In the genomic region with DNA sequence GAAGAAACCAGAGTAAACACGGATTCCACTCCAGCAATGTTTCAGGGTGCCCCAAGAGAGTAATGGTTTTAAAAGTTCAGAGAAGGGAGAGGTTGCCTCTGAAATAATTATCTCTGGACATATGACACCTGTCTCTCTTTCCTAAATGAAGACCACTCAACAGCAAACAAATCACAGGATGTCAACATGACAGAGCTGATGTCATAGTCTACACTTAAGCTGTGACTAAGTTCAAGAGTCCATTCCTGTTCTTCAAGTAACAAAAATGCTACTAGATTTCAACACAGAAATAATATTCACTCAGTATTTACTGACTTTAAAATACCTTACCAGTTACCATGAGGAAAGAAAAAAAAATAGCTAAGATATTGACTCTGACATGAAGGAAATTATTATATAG, we compare ENCODE assay signal across 26 cellular contexts.
"Had no signal": no experiment of that assay in that cellular context is flagged by ENCODE, and none has a peak within 500 bp of the region (broad histone marks: within the 10 kb centered on the region; RNA-seq: fewer than 3 reads in every experiment).

No MANE protein-coding gene starts in this region.

- DNase-seq: activated B cell treated with CpG ODN at 0.5 μM for 24 hours; activated CD4-positive, alpha-beta memory T cell treated with anti-CD3 and anti-CD28 coated beads, Interleukin-2, amount 10 ng/mL, durations not matched to agents 7 days and 5 days; activated CD4-positive, alpha-beta T cell treated with anti-CD3 and anti-CD28 coated beads for 48 hours; activated CD8-positive, alpha-beta memory T cell treated with anti-CD3 and anti-CD28 coated beads, Interleukin-2, amount 10 ng/mL, durations not matched to agents 7 days and 5 days; activated naive CD4-positive, alpha-beta T cell; activated naive CD8-positive, alpha-beta T cell treated with anti-CD3 and anti-CD28 coated beads for 36 hours; activated T-cell treated with anti-CD3 and anti-CD28 coated beads, Interleukin-2, amount 50 U/mL, for 1 hour; amniotic stem cell; dermis blood vessel endothelial cell; effector memory CD4-positive, alpha-beta T cell; foreskin fibroblast; hippocampal formation; midbrain; naive B cell; small intestine; stimulated activated CD4-positive, alpha-beta T cell treated with anti-CD3 and anti-CD28 coated beads, Interleukin-15, amount 100 ng/mL, for 24 hours; stimulated activated CD4-positive, alpha-beta T cell treated with anti-CD3 and anti-CD28 coated beads, Interleukin-2, amount 100 ng/mL, for 48 hours; T-helper 9 cell; testis; upper lobe of left lung had no signal

- H3K4me1 ChIP-seq: right atrium auricular region, testis, upper lobe of left lung had no signal

- FAIRE-seq: endothelial cell of umbilical vein, keratinocyte, small intestine had no signal

- ATAC-seq: activated CD8-positive, alpha-beta memory T cell treated with anti-CD3 and anti-CD28 coated beads, Interleukin-2, amount 10 ng/mL, durations not matched to agents 7 days and 5 days; activated T-helper 17 cell treated with anti-CD3 and anti-CD28 coated beads, Interleukin-2, amount 50 U/mL, for 72 hours; left lobe of liver had no signal

- H3K36me3 ChIP-seq: cardiac muscle cell, right atrium auricular region, upper lobe of left lung had no signal

- H3K27ac ChIP-seq: cardiac muscle cell, right atrium auricular region, testis, upper lobe of left lung had no signal

- H3K4me3 ChIP-seq: cardiac muscle cell, right atrium auricular region, testis, upper lobe of left lung had no signal

- H3K9me3 ChIP-seq: right atrium auricular region, testis, upper lobe of left lung had no signal

- H3K27me3 ChIP-seq: cardiac muscle cell, right atrium auricular region, testis, upper lobe of left lung had no signal
